ENCODE assay signal across 8 cellular contexts in the genomic region with DNA sequence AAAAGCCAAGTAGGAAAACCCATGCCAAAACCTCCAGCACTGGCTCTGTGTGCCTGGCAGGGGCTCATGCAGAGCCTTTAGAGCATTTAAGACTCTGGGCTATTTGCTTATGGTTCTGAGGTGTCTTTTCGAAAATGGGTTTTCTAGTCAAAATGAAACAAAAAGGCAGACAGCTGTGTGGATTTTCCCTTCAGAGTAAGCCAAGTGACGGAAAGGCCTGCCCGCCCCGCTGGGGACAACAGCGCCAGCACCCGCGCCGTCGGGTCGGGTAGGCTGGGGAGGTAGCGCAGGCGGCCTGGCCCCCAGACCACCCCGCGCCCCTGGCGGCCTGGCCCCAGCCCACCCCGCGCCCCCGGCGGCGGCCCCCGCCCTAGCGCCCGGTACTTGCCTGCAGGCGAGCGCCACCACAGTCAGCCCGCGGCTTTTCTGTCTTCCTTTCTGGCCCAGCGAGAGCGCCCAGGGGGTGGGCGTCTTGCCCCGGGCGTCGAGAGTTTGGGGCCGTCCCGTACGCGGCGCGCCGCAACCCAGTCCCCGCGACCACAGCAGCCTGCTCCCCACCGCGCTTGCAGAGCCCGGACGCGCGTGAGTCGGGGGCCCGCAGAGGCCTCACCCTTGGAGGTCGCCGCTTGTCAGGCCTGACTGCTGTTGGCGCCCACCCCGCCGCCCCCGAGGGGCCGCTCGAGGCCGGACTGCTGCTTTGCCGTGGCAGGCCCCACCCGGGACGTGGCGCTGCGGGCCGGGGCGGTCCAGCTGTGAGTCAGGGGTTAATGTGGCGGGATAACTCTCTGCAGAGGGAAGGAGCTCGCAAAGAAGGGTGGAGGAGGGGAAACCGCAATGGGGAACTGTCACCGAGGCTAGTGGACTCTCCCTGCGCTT. TPM values are rescaled to one million over a fixed set of nuclear protein-coding genes. Genes with fewer than 3 reads are reported as not detected.
DNase-seq lines count a peak whose midpoint lies in the region; ATAC-seq and TF ChIP-seq lines count a peak whose summit lies in the region.

TSS of gene TICAM2 (minus strand) at position 771 of the 876 bp plus-strand sequence. CDS start 21,223 bp downstream, outside the sequence.

- H3K27ac Mint-ChIP-seq in memory B cell, result peak within 1 kb of the TSS; percentile 93

- DNase-seq in GM10266 (ENCODE audit: extremely low spot score) (peak; percentile 88), LHCN-M2 (ENCODE audit: low read depth) (peak; percentile 77), memory B cell (ENCODE audit: low spot score in 2 of 2) (peak; percentile 69 to 77), NCI-H1436 treated with DMSO at 0.1 percent for 48 hours (lab: John Stamatoyannopoulos, UW) (no peak)
- peak; percentile 39 to 59 for DNase-seq in activated CD4-positive, alpha-beta T cell treated with anti-CD3 and anti-CD28 coated beads, Interleukin-2, amount 50 U/mL, for 24 hours (ENCODE audit: low read depth in 1 of 2, low spot score in 1 of 2)
- DNase-seq in effector CD4-positive, alpha-beta T cell, result peak; percentile 38
- peak; percentile 7 for DNase-seq in stimulated activated CD8-positive, alpha-beta memory T cell treated with anti-CD3 and anti-CD28 coated beads, Interleukin-15, amount 100 ng/mL, for 1 hour (ENCODE audit: low read depth)

- no peaks in the 10 kb centered on the region for H3K9me3 Mint-ChIP-seq in memory B cell

- ATAC-seq in GM21786 (IDR thresholded peaks at IDR 0.05; ENCODE audit: unreplicated experiment) (peak; percentile 70), memory B cell (ENCODE audit: low read depth) (peak; percentile 81)

- H3K27me3 Mint-ChIP-seq in memory B cell, result no peaks in the 10 kb centered on the region

- peak within 1 kb of the TSS; percentile 87 for H3K4me3 Mint-ChIP-seq in memory B cell

- peak; percentile 22 for TF ChIP-seq CTCF in GM10266 (IDR thresholded peaks at IDR 0.05; ENCODE audit: control insufficient read depth, insufficient read depth, low read depth, missing control alignments)

- H3K36me3 Mint-ChIP-seq in memory B cell, result peaks cover 2% of the 10 kb centered on the region

- peaks cover 37% of the 10 kb centered on the region for H3K4me1 Mint-ChIP-seq in memory B cell

RNA-seq across cellular contexts. Expression of gene TICAM2, which starts in this region (rescaled TPM):
- total RNA-seq in LHCN-M2 (2014; rRNA removed), result 7.5 and 9.1 TPM in 2 replicates
- 5.2 TPM for polyA plus RNA-seq in LHCN-M2 (2012)
